20 cellular contexts compared by ENCODE assay signal in genomic region chr2:40255118-40255517, GRCh38.
"Had no signal": no experiment of that assay in that cellular context is flagged by ENCODE, and none has a peak within 500 bp of the region (broad histone marks: within the 10 kb centered on the region; RNA-seq: fewer than 3 reads in every experiment).

No MANE protein-coding gene starts in this region.

- H3K27ac ChIP-seq: neutrophil, stomach, testis, tibial artery had no signal

- H3K9me3 Mint-ChIP-seq: memory B cell; natural killer cell; neural crest cell; stimulated activated effector memory CD8-positive, alpha-beta T cell treated with anti-CD3 and anti-CD28 coated beads, Interleukin-12 subunit alpha, Interleukin-12 subunit beta, amount 100 ng/mL, for 72 hours; type B pancreatic cell had no signal

- H3K4me3 Mint-ChIP-seq: memory B cell; natural killer cell; neural crest cell; stimulated activated effector memory CD8-positive, alpha-beta T cell treated with anti-CD3 and anti-CD28 coated beads, Interleukin-12 subunit alpha, Interleukin-12 subunit beta, amount 100 ng/mL, for 72 hours; type B pancreatic cell had no signal

- H3K9me3 ChIP-seq: neutrophil, stomach, testis, tibial artery had no signal

- H3K36me3 Mint-ChIP-seq: memory B cell; natural killer cell; stimulated activated effector memory CD8-positive, alpha-beta T cell treated with anti-CD3 and anti-CD28 coated beads, Interleukin-12 subunit alpha, Interleukin-12 subunit beta, amount 100 ng/mL, for 72 hours; type B pancreatic cell had no signal

- DNase-seq: cerebellar nuclear complex; cortex of kidney; effector CD4-positive, alpha-beta T cell; head of caudate nucleus; kidney; natural killer cell; retina; stimulated activated CD4-positive, alpha-beta T cell treated with anti-CD3 and anti-CD28 coated beads, Interleukin-2, amount 100 ng/mL, for 24 hours; stimulated activated CD4-positive, alpha-beta T cell treated with anti-CD3 and anti-CD28 coated beads, Interleukin-4, amount 100 ng/mL, for 24 hours; stimulated activated naive CD4-positive, alpha-beta T cell treated with Interleukin-2 at 50 U/mL for 16 hours; stomach; substantia nigra; testis; tibial artery had no signal

- H3K27ac Mint-ChIP-seq: memory B cell; natural killer cell; stimulated activated effector memory CD8-positive, alpha-beta T cell treated with anti-CD3 and anti-CD28 coated beads, Interleukin-12 subunit alpha, Interleukin-12 subunit beta, amount 100 ng/mL, for 72 hours; type B pancreatic cell had no signal

- H3K4me3 ChIP-seq: lung, stomach, testis, tibial artery had no signal

- H3K27me3 ChIP-seq: neutrophil, stomach, testis, tibial artery had no signal

- H3K4me1 ChIP-seq: testis, tibial artery had no signal

- H3K27me3 Mint-ChIP-seq: memory B cell, type B pancreatic cell had no signal

- H3K36me3 ChIP-seq: neutrophil, stomach, tibial artery had no signal

- H3K4me1 Mint-ChIP-seq: memory B cell; natural killer cell; stimulated activated effector memory CD8-positive, alpha-beta T cell treated with anti-CD3 and anti-CD28 coated beads, Interleukin-12 subunit alpha, Interleukin-12 subunit beta, amount 100 ng/mL, for 72 hours had no signal
